ENCODE assay signal across 21 cellular contexts in the genomic region with DNA sequence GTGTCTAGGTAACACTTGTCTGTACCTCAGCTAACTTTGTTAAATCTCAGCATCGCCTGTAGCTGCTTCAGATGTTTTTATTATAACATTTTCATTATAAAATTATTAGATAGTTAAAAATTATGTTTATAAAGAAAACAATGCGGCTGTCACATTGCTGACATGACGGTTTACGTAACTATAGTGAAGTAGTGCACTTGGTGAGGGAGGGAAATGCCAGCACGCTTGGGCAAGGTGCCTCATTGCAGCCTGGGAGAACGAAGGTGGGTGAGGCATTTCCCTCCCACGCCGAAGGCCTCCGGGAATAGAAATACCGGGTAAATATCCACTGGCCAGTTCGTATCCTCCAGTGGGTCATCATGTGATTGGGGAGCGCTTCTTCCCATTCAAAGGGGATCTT.
"Had no signal": no experiment of that assay in that cellular context is flagged by ENCODE, and none has a peak within 500 bp of the region (broad histone marks: within the 10 kb centered on the region; RNA-seq: fewer than 3 reads in every experiment).

No MANE protein-coding gene starts in this region.

- ATAC-seq: foreskin keratinocyte; lower lobe of right lung; sciatic nerve; stimulated activated effector memory CD8-positive, alpha-beta T cell treated with anti-CD3 and anti-CD28 coated beads, Interleukin-12 subunit alpha, Interleukin-12 subunit beta, amount 100 ng/mL, for 72 hours; stimulated activated naive CD8-positive, alpha-beta T cell treated with anti-CD3 and anti-CD28 coated beads, Interleukin-15, amount 100 ng/mL, for 72 hours had no signal

- H3K27ac Mint-ChIP-seq: activated CD4-positive, alpha-beta T cell treated with anti-CD3 and anti-CD28 coated beads, Interleukin-2, amount 10 ng/mL, durations not matched to agents 24 days and 14 days; naive B cell; stimulated activated effector memory CD8-positive, alpha-beta T cell treated with anti-CD3 and anti-CD28 coated beads, Interleukin-12 subunit alpha, Interleukin-12 subunit beta, amount 100 ng/mL, for 72 hours; stimulated activated naive CD8-positive, alpha-beta T cell treated with anti-CD3 and anti-CD28 coated beads, Interleukin-15, amount 100 ng/mL, for 72 hours had no signal

- H3K27me3 ChIP-seq: ascending aorta, brain microvascular endothelial cell, foreskin keratinocyte, suprapubic skin had no signal

- DNase-seq: activated CD4-positive, alpha-beta T cell treated with anti-CD3 and anti-CD28 coated beads, Interleukin-2, amount 10 ng/mL, durations not matched to agents 24 days and 14 days; activated naive CD4-positive, alpha-beta T cell treated with anti-CD3 and anti-CD28 coated beads, Interleukin-2, amount 50 U/mL, for 16 hours; activated T-cell treated with anti-CD3 and anti-CD28 coated beads, Interleukin-2, amount 50 U/mL, for 48 hours; adrenal gland; brain microvascular endothelial cell; central memory CD4-positive, alpha-beta T cell; dermis blood vessel endothelial cell; effector memory CD4-positive, alpha-beta T cell; foreskin keratinocyte; lower lobe of right lung; naive B cell; nucleus accumbens; small intestine; stimulated activated CD4-positive, alpha-beta T cell treated with anti-CD3 and anti-CD28 coated beads, Interleukin-2, amount 100 ng/mL, for 24 hours; stimulated activated naive CD8-positive, alpha-beta T cell treated with anti-CD3 and anti-CD28 coated beads, Interleukin-15, amount 100 ng/mL, for 72 hours had no signal

- H3K27ac ChIP-seq: adrenal gland, ascending aorta, brain microvascular endothelial cell, foreskin keratinocyte, lower lobe of right lung, suprapubic skin, tibial nerve had no signal

- H3K36me3 Mint-ChIP-seq: naive B cell; stimulated activated effector memory CD8-positive, alpha-beta T cell treated with anti-CD3 and anti-CD28 coated beads, Interleukin-12 subunit alpha, Interleukin-12 subunit beta, amount 100 ng/mL, for 72 hours had no signal

- H3K9me3 ChIP-seq: adrenal gland, ascending aorta, lower lobe of right lung, suprapubic skin, tibial nerve had no signal

- H3K4me3 Mint-ChIP-seq: activated CD4-positive, alpha-beta T cell treated with anti-CD3 and anti-CD28 coated beads, Interleukin-2, amount 10 ng/mL, durations not matched to agents 24 days and 14 days; naive B cell; stimulated activated effector memory CD8-positive, alpha-beta T cell treated with anti-CD3 and anti-CD28 coated beads, Interleukin-12 subunit alpha, Interleukin-12 subunit beta, amount 100 ng/mL, for 72 hours; stimulated activated naive CD8-positive, alpha-beta T cell treated with anti-CD3 and anti-CD28 coated beads, Interleukin-15, amount 100 ng/mL, for 72 hours had no signal

- H3K27me3 Mint-ChIP-seq: activated CD4-positive, alpha-beta T cell treated with anti-CD3 and anti-CD28 coated beads, Interleukin-2, amount 10 ng/mL, durations not matched to agents 24 days and 14 days; naive B cell; stimulated activated naive CD8-positive, alpha-beta T cell treated with anti-CD3 and anti-CD28 coated beads, Interleukin-15, amount 100 ng/mL, for 72 hours had no signal

- FAIRE-seq: keratinocyte, small intestine had no signal

- H3K9me3 Mint-ChIP-seq: activated CD4-positive, alpha-beta T cell treated with anti-CD3 and anti-CD28 coated beads, Interleukin-2, amount 10 ng/mL, durations not matched to agents 24 days and 14 days; stimulated activated effector memory CD8-positive, alpha-beta T cell treated with anti-CD3 and anti-CD28 coated beads, Interleukin-12 subunit alpha, Interleukin-12 subunit beta, amount 100 ng/mL, for 72 hours; stimulated activated naive CD8-positive, alpha-beta T cell treated with anti-CD3 and anti-CD28 coated beads, Interleukin-15, amount 100 ng/mL, for 72 hours had no signal

- H3K4me3 ChIP-seq: adrenal gland, ascending aorta, lower lobe of right lung, suprapubic skin, tibial nerve had no signal

- H3K4me1 ChIP-seq: ascending aorta, foreskin keratinocyte had no signal

- H3K36me3 ChIP-seq: adrenal gland, ascending aorta, brain microvascular endothelial cell, lower lobe of right lung, suprapubic skin, tibial nerve had no signal
